ENCODE assay signal across 11 cellular contexts in genomic region chr10:78515037-78515872, GRCh38.
DNase-seq lines count a peak whose midpoint lies in the region; ATAC-seq lines count a peak whose summit lies in the region.
"Had no signal": no experiment of that assay in that cellular context is flagged by ENCODE, and none has a peak within 500 bp of the region (broad histone marks: within the 10 kb centered on the region; RNA-seq: fewer than 3 reads in every experiment).

No MANE protein-coding gene starts in this region.

- H3K4me3 Mint-ChIP-seq in activated naive CD8-positive, alpha-beta T cell treated with anti-CD3 and anti-CD28 coated beads for 36 hours = no peak overlapping the region
- H3K4me3 Mint-ChIP-seq: memory B cell had no signal

- no peaks in the 10 kb centered on the region for H3K4me1 Mint-ChIP-seq in activated naive CD8-positive, alpha-beta T cell treated with anti-CD3 and anti-CD28 coated beads for 36 hours
- H3K4me1 Mint-ChIP-seq: memory B cell had no signal

- intact Hi-C loops in sciatic nerve (cut with DNase I) = no loop called here

- no peaks in the 10 kb centered on the region for H3K27me3 Mint-ChIP-seq in activated naive CD8-positive, alpha-beta T cell treated with anti-CD3 and anti-CD28 coated beads for 36 hours

- ATAC-seq in sciatic nerve (peak; percentile 42), GM18870 (IDR thresholded peaks at IDR 0.05; ENCODE audit: unreplicated experiment) (no peak)

- H3K9me3 Mint-ChIP-seq in activated naive CD8-positive, alpha-beta T cell treated with anti-CD3 and anti-CD28 coated beads for 36 hours = no peaks in the 10 kb centered on the region
- H3K9me3 Mint-ChIP-seq: memory B cell had no signal

- H3K27ac Mint-ChIP-seq in activated naive CD8-positive, alpha-beta T cell treated with anti-CD3 and anti-CD28 coated beads for 36 hours = no peak overlapping the region
- H3K27ac Mint-ChIP-seq: memory B cell had no signal

- H3K36me3 Mint-ChIP-seq in activated naive CD8-positive, alpha-beta T cell treated with anti-CD3 and anti-CD28 coated beads for 36 hours = no peaks in the 10 kb centered on the region
- H3K36me3 Mint-ChIP-seq: memory B cell had no signal

- DNase-seq in EL = peak; percentile 15
- peak; percentile 59 for DNase-seq in SK-N-DZ (ENCODE audit: low spot score)
- peak; percentile 55 for DNase-seq in islet precursor cell
- DNase-seq in sciatic nerve (ENCODE audit: low spot score) = no peak
- no peak for DNase-seq in activated naive CD8-positive, alpha-beta T cell treated with anti-CD3 and anti-CD28 coated beads for 36 hours
- no peak for DNase-seq in amniotic stem cell (lab: John Stamatoyannopoulos, UW)
- no peak for DNase-seq in activated T-cell treated with anti-CD3 and anti-CD28 coated beads, Interleukin-2, amount 50 U/mL, for 48 hours
- DNase-seq: NCI-H2171 treated with DMSO at 0.1 percent for 48 hours, T-helper 9 cell had no signal

Comparison
In these comparisons a context has a peak if more than half of its experiments do, and no peak if none do; other contexts are left out.
1. DNase-seq: peak in EL (single experiment), SK-N-DZ (single experiment) and islet precursor cell (single experiment); none in sciatic nerve (single experiment), activated naive CD8-positive, alpha-beta T cell treated with anti-CD3 and anti-CD28 coated beads for 36 hours (single experiment), amniotic stem cell (single experiment) and activated T-cell treated with anti-CD3 and anti-CD28 coated beads, Interleukin-2, amount 50 U/mL, for 48 hours (0 of 2).